ENCODE assay signal across 8 cellular contexts in genomic region chr17:51461578-51462004, GRCh38.
DNase-seq lines count a peak whose midpoint lies in the region; ATAC-seq lines count a peak whose summit lies in the region.

No MANE protein-coding gene starts in this region.

- in situ Hi-C loops in Caki2 (cut with HindIII; ENCODE audit: low pct_unique_long_range_greater_than_20kb, low sequenced_read_pairs) = no loop called here

- DNase-seq in Caki2 (ENCODE audit: low read depth) (peak; percentile 57), M059J (ENCODE audit: low read depth) (peak; percentile 31), T follicular helper cell (ENCODE audit: low read depth) (peak; percentile 30), astrocyte of the hippocampus (ENCODE audit: low read depth, low spot score) (peak; percentile 27), immature natural killer cell (peak; percentile 6 to 18 (median 14))
- peak; percentile 51 to 63 for DNase-seq in stimulated activated CD4-positive, alpha-beta T cell treated with anti-CD3 and anti-CD28 coated beads, Interleukin-2, amount 100 ng/mL, for 24 hours

- no peak overlapping the region for H3K27ac Mint-ChIP-seq in immature natural killer cell

- ATAC-seq in GM21390 (IDR thresholded peaks at IDR 0.05; ENCODE audit: unreplicated experiment) (peak; percentile 67), HG03520 (IDR thresholded peaks at IDR 0.05; ENCODE audit: unreplicated experiment) (no peak)

- no peaks in the 10 kb centered on the region for H3K9me3 Mint-ChIP-seq in immature natural killer cell

- H3K4me1 Mint-ChIP-seq in immature natural killer cell = no peaks in the 10 kb centered on the region

- H3K27me3 Mint-ChIP-seq in immature natural killer cell (ENCODE audit: low read depth in 3 of 3) = peaks cover 4 to 8% (median 5%) of the 10 kb centered on the region in 3 donors

- no peaks in the 10 kb centered on the region for H3K36me3 Mint-ChIP-seq in immature natural killer cell

- no peak overlapping the region for H3K4me3 Mint-ChIP-seq in immature natural killer cell
